In genomic region chr5:113321266-113321665, GRCh38 we compare ENCODE assay signal across 3 cellular contexts.
TF ChIP-seq lines count a peak whose summit lies in the region.

No MANE protein-coding gene starts in this region.

TF ChIP-seq in liver, 16 proteins besides CTCF, POLR2A, EP300 and RAD21:
- TF ChIP-seq FOXA2 (IDR thresholded peaks at IDR 0.05) = no peak
- no peak for TF ChIP-seq YY1 (IDR thresholded peaks at IDR 0.05)
- TF ChIP-seq HNF4A (conservative IDR thresholded peaks at IDR 0.05) = no peak
- no peak for TF ChIP-seq RXRA (IDR thresholded peaks at IDR 0.05)
- no peak for TF ChIP-seq FOXA1 (IDR thresholded peaks at IDR 0.05)
- TF ChIP-seq ATF3 (IDR thresholded peaks at IDR 0.05) = no peak
- no peak for TF ChIP-seq MAX (IDR thresholded peaks at IDR 0.05)
- TF ChIP-seq EGR1 (IDR thresholded peaks at IDR 0.05; ENCODE audit: low read depth in 2 of 2) = no peak
- TF ChIP-seq SP1 (IDR thresholded peaks at IDR 0.05) = no peak
- TF ChIP-seq TAF1 (conservative IDR thresholded peaks at IDR 0.05) = no peak

TF ChIP-seq in HepG2, 621 proteins besides CTCF, POLR2A, EP300 and RAD21:
- no peak for TF ChIP-seq ZNF597 (CRISPR knock-in tag; IDR thresholded peaks at IDR 0.05)

TF ChIP-seq in WTC11, 78 proteins besides CTCF, POLR2A, EP300 and RAD21:
- no peak for TF ChIP-seq CBFB (CRISPR knock-in tag; IDR thresholded peaks at IDR 0.05; ENCODE audit: low read depth)
- TF ChIP-seq TP53 (CRISPR knock-in tag; IDR thresholded peaks at IDR 0.05) = no peak
- TF ChIP-seq ATF1 (CRISPR knock-in tag; IDR thresholded peaks at IDR 0.05) = no peak
- TF ChIP-seq ZNF425 (CRISPR knock-in tag; conservative IDR thresholded peaks at IDR 0.05) = no peak
- no peak for TF ChIP-seq MYBL2 (CRISPR knock-in tag; IDR thresholded peaks at IDR 0.05)
- TF ChIP-seq ZNF281 (CRISPR knock-in tag; IDR thresholded peaks at IDR 0.05) = no peak
- no peak for TF ChIP-seq NFE2L1 (CRISPR knock-in tag; IDR thresholded peaks at IDR 0.05)
- TF ChIP-seq FOXP4 (CRISPR knock-in tag; IDR thresholded peaks at IDR 0.05) = no peak
- TF ChIP-seq SMAD3 (CRISPR knock-in tag; IDR thresholded peaks at IDR 0.05; ENCODE audit: borderline replicate concordance) = no peak
- no peak for TF ChIP-seq ZNF317 (CRISPR knock-in tag; IDR thresholded peaks at IDR 0.05; ENCODE audit: borderline replicate concordance, low read depth)
- no peak for TF ChIP-seq ZNF512 (CRISPR knock-in tag; IDR thresholded peaks at IDR 0.05; ENCODE audit: borderline replicate concordance)
- no peak for TF ChIP-seq CREB1 (CRISPR knock-in tag; IDR thresholded peaks at IDR 0.05)
- no peak for TF ChIP-seq ARID4B (CRISPR knock-in tag; IDR thresholded peaks at IDR 0.05; ENCODE audit: borderline replicate concordance)
- TF ChIP-seq SOX15 (CRISPR knock-in tag; IDR thresholded peaks at IDR 0.05) = no peak
- no peak for TF ChIP-seq IRF1 (CRISPR knock-in tag; IDR thresholded peaks at IDR 0.05)
- no peak for TF ChIP-seq TEAD4 (CRISPR knock-in tag; IDR thresholded peaks at IDR 0.05)
